Comparison of ENCODE assay signal across 17 cellular contexts in the genomic region with DNA sequence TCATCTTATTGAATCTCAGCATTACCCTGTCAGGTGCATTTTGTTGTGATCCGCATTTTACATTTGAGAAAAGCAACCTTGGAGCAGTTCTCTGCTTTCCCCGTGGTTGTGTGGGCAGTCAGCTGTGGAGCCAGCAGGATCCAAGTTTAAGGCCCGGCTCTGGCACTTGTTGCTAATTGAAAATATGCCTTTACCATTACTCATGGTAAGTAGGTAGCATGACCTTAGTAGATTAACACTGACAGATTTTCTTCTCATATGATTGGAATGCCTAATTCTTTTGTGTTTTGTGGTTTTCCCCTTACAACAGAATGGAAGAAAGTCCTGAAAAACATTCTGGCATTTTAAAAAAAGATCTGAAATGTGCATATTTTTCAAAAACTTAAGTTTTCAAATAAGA.
DNase-seq lines count a peak whose midpoint lies in the region; FAIRE-seq and TF ChIP-seq lines count a peak whose summit lies in the region.
"Had no signal": no experiment of that assay in that cellular context is flagged by ENCODE, and none has a peak within 500 bp of the region (broad histone marks: within the 10 kb centered on the region; RNA-seq: fewer than 3 reads in every experiment).

No MANE protein-coding gene starts in this region.

- peaks cover 5% of the 10 kb centered on the region; the same call in 1 of the 2 replicates for H3K4me1 Mint-ChIP-seq in HFFc6 (ENCODE audit: low read depth)
- H3K4me1 Mint-ChIP-seq: CD14-positive monocyte had no signal

- no peaks in the 10 kb centered on the region for H3K27me3 ChIP-seq in H7 (ENCODE audit: control insufficient read depth, insufficient read depth, low read length)

- no peak for FAIRE-seq in urothelium cell line (lab: Jason Lieb, UNC)
- FAIRE-seq: RCC 7860 had no signal

- no peak for TF ChIP-seq CTCF in astrocyte of the spinal cord (IDR thresholded peaks at IDR 0.05; ENCODE audit: low read depth, low read length)
- no peak for TF ChIP-seq CTCF in HFFc6 (IDR thresholded peaks at IDR 0.05)

- DNase-seq in HT1080 (ENCODE audit: low read depth) (peak; percentile 41), astrocyte of the spinal cord (ENCODE audit: low read depth, low spot score) (peak; percentile 68), glomerular visceral epithelial cell (ENCODE audit: extremely low spot score) (peak; percentile 2), urothelium cell line (ENCODE audit: low spot score) (peak; percentile 48), AG08396 (ENCODE audit: low spot score) (no peak), H7 (no peak), HFFc6 (no peak)
- DNase-seq: AML-193; DMS79; NCI-H1105; NCI-H1694; NCI-H2081 treated with DMSO at 0.1 percent for 48 hours; NCI-H510A; NCI-H748 treated with DMSO at 0.1 percent for 48 hours; NK-92 treated with Interleukin-12 subunit alpha and Interleukin-12 subunit beta, amount 100 ng/mL, for 24 hours had no signal

- no peaks in the 10 kb centered on the region for H3K27me3 Mint-ChIP-seq in HFFc6 (ENCODE audit: insufficient read depth)

- H3K4me3 ChIP-seq in astrocyte of the spinal cord (ENCODE audit: low read depth, low read length), result no peak overlapping the region
- H3K4me3 ChIP-seq in H7 (ENCODE audit: insufficient read depth, low read depth, low read length), result no peak overlapping the region

- no peak overlapping the region for H3K27ac Mint-ChIP-seq in HFFc6
- H3K27ac Mint-ChIP-seq: CD14-positive monocyte had no signal

- peaks cover 22% of the 10 kb centered on the region for H3K9me3 Mint-ChIP-seq in HFFc6

- no peak overlapping the region for H3K4me3 Mint-ChIP-seq in HFFc6
- H3K4me3 Mint-ChIP-seq: CD14-positive monocyte had no signal

- in situ Hi-C loops in astrocyte of the spinal cord (cut with HindIII; ENCODE audit: low sequenced_read_pairs), result no loop called here

- no peaks in the 10 kb centered on the region for H3K36me3 Mint-ChIP-seq in HFFc6 (ENCODE audit: low read depth)
- H3K36me3 Mint-ChIP-seq: CD14-positive monocyte had no signal

- no peaks in the 10 kb centered on the region for H3K36me3 ChIP-seq in H7 (replicated peaks; ENCODE audit: control insufficient read depth, insufficient read depth, low read length)

Comparison
In these comparisons a context has a peak if more than half of its experiments do, and no peak if none do; other contexts are left out.
1. DNase-seq: peak in HT1080 (single experiment), astrocyte of the spinal cord (single experiment), glomerular visceral epithelial cell (single experiment) and urothelium cell line (single experiment); none in AG08396 (single experiment), H7 (single experiment) and HFFc6 (single experiment).